21 cellular contexts compared by ENCODE assay signal in genomic region chr17:78946131-78946530, GRCh38. TPM values are rescaled to one million over a fixed set of nuclear protein-coding genes. Genes with fewer than 3 reads are reported as not detected.
"Had no signal": no experiment of that assay in that cellular context is flagged by ENCODE, and none has a peak within 500 bp of the region (broad histone marks: within the 10 kb centered on the region; RNA-seq: fewer than 3 reads in every experiment).

No MANE protein-coding gene starts in this region.

- H3K27me3 ChIP-seq: dorsolateral prefrontal cortex, gastrocnemius medialis, sigmoid colon, stomach, upper lobe of left lung had no signal

- H3K4me3 ChIP-seq: dorsolateral prefrontal cortex, gastrocnemius medialis, lower lobe of right lung, mucosa of descending colon, psoas muscle, sigmoid colon, stomach, tibial artery, upper lobe of left lung had no signal

- H3K36me3 ChIP-seq: gastrocnemius medialis, lower lobe of right lung, sigmoid colon, stomach, tibial artery, upper lobe of left lung had no signal

- DNase-seq: dorsolateral prefrontal cortex; effector CD4-positive, alpha-beta T cell; endodermal cell; foreskin fibroblast; gastrocnemius medialis; head of caudate nucleus; left ventricle myocardium superior; lower lobe of right lung; mucosa of descending colon; posterior cingulate gyrus; psoas muscle; stimulated activated CD4-positive, alpha-beta T cell treated with anti-CD3 and anti-CD28 coated beads, Interleukin-2, amount 100 ng/mL, for 24 hours; stimulated activated CD4-positive, alpha-beta T cell treated with anti-CD3 and anti-CD28 coated beads, Interleukin-4, amount 100 ng/mL, for 24 hours; stimulated activated naive CD4-positive, alpha-beta T cell treated with Interleukin-2 at 50 U/mL for 16 hours; stomach; tibial artery; upper lobe of left lung had no signal

- H3K4me1 ChIP-seq: gastrocnemius medialis, psoas muscle, sigmoid colon, tibial artery, upper lobe of left lung had no signal

- H3K27ac ChIP-seq: dorsolateral prefrontal cortex, epithelial cell of prostate, gastrocnemius medialis, lower lobe of right lung, psoas muscle, sigmoid colon, tibial artery, upper lobe of left lung had no signal

RNA-seq across cellular contexts. Expression of gene CEP295NL, which starts 43.1 kb away (rescaled TPM):
- total RNA-seq: natural killer cell treated with Interleukin-12 subunit alpha and Interleukin-12 subunit beta and Interleukin-15 and Interleukin-18, amount 100 ng/mL, for 72 hours had no signal
- polyA plus RNA-seq: keratinocyte had no signal
